In the genomic region with DNA sequence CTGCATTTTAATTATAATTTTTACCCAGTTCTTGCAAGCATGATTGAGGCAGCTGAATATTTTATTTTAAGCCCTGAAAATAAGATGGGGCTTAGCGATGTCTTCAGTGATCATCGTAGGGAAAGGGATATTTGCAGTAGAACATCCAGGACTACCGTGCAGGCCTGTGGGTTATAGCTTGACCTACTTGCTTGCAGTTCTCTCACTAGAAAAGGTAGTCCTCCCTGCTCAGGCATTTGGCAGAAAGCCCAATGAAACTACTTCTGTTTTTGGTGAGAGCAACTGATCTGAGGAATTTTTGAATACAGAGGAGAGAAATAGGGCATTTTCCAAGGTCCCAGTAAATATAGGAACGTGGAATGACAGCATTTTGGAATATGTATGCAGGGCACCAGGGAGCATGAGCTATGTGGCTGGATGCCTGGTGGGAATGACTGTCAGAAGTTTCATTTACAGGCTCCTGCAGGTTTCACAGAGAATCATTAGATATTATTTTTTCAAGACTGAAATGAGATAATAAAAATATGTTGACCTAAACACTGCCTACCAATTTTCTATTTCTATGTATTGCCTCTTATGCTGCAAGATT, we compare ENCODE assay signal across 25 cellular contexts.
DNase-seq lines count a peak whose midpoint lies in the region; ATAC-seq, FAIRE-seq and TF ChIP-seq lines count a peak whose summit lies in the region.
"Had no signal": no experiment of that assay in that cellular context is flagged by ENCODE, and none has a peak within 500 bp of the region (broad histone marks: within the 10 kb centered on the region; RNA-seq: fewer than 3 reads in every experiment).

No MANE protein-coding gene starts in this region.

- POLR2A ChIA-PET in Panc1 (lab: Charles Lee): no interaction called here
- POLR2A ChIA-PET in A673 (lab: Charles Lee; ENCODE audit: low non-redundant PET): no interaction called here

- H3K27ac ChIP-seq in Panc1 (ENCODE audit: low read length) (0 out of 2 replicates have a peak overlapping the region, but pooled peaks have one; percentile 20), pancreas (no peak overlapping the region), A673 (ENCODE audit: low read depth, low read length, poor library complexity, severe bottlenecking) (no peak overlapping the region)
- H3K27ac ChIP-seq: breast epithelium, esophagus squamous epithelium, gastrocnemius medialis, lower lobe of right lung, neural progenitor cell, prostate gland, skin epidermis had no signal

- in situ Hi-C loops in Panc1 (cut with HindIII; ENCODE audit: low pct_unique_long_range_greater_than_20kb, low sequenced_read_pairs): no loop called here

- peaks cover 2% of the 10 kb centered on the region; the same call in 1 of the 2 replicates for H3K4me1 ChIP-seq in Panc1 (ENCODE audit: control insufficient read depth, insufficient read depth, low read length)
- peaks cover 0 to 15% (median 11%) of the 10 kb centered on the region in 3 donors for H3K4me1 ChIP-seq in pancreas
- peaks cover 8% of the 10 kb centered on the region for H3K4me1 ChIP-seq in A673 (ENCODE audit: insufficient read depth, low read length, poor library complexity, severe bottlenecking)
- H3K4me1 ChIP-seq: breast epithelium, esophagus squamous epithelium, lower lobe of right lung, neural progenitor cell, prostate gland had no signal

- TF ChIP-seq CTCF in Panc1 (IDR thresholded peaks at IDR 0.05) (no peak), pancreas (IDR thresholded peaks at IDR 0.05) (no peak), A673 (conservative IDR thresholded peaks at IDR 0.05; ENCODE audit: low read depth, low read length) (no peak)

- CTCF ChIA-PET in Panc1 (lab: Charles Lee): no interaction called here
- CTCF ChIA-PET in A673 (lab: Charles Lee): no interaction called here

- peak; percentile 4 for DNase-seq in Ammon's horn (ENCODE audit: low spot score)
- no peak for DNase-seq in Panc1 (ENCODE audit: low read depth, low spot score)
- DNase-seq in cerebellum (ENCODE audit: low spot score): peak; percentile 1
- DNase-seq in pancreas: no peak
- no peak for DNase-seq in HuH-7.5 (ENCODE audit: low spot score)
- no peak for DNase-seq in A673 (ENCODE audit: low spot score)
- DNase-seq: activated CD4-positive, alpha-beta memory T cell treated with anti-CD3 and anti-CD28 coated beads, Interleukin-2, amount 10 ng/mL, durations not matched to agents 7 days and 5 days; activated effector memory CD4-positive, alpha-beta T cell treated with anti-CD3 and anti-CD28 coated beads, Interleukin-2, amount 50 U/mL, for 16 hours; activated naive CD8-positive, alpha-beta T cell treated with anti-CD3 and anti-CD28 coated beads, Interleukin-2, amount 50 U/mL, for 24 hours; cortex of kidney; esophagus squamous epithelium; gastrocnemius medialis; hippocampal formation; islet precursor cell; lower lobe of right lung; NCI-H1694 treated with DMSO at 0.1 percent for 48 hours; NCI-H526; T-helper 9 cell had no signal

- no peak for FAIRE-seq in pancreas (lab: Jason Lieb, UNC)
- FAIRE-seq: H1 had no signal

- H3K27me3 ChIP-seq in Panc1 (ENCODE audit: control insufficient read depth, insufficient read depth, low read length): no peaks in the 10 kb centered on the region
- H3K27me3 ChIP-seq in pancreas: no peaks in the 10 kb centered on the region
- H3K27me3 ChIP-seq in A673 (replicated peaks; ENCODE audit: insufficient read depth, low read depth, low read length, poor library complexity): no peaks in the 10 kb centered on the region
- H3K27me3 ChIP-seq: breast epithelium, esophagus squamous epithelium, gastrocnemius medialis, neural progenitor cell had no signal

- H3K36me3 ChIP-seq in Panc1 (ENCODE audit: control insufficient read depth, insufficient read depth, low read length): no peaks in the 10 kb centered on the region
- H3K36me3 ChIP-seq in pancreas: no peaks in the 10 kb centered on the region
- no peaks in the 10 kb centered on the region for H3K36me3 ChIP-seq in A673 (ENCODE audit: insufficient read depth, low read length, poor library complexity, severe bottlenecking)
- H3K36me3 ChIP-seq: breast epithelium, esophagus squamous epithelium, gastrocnemius medialis, lower lobe of right lung, neural progenitor cell, prostate gland had no signal

- no peak for ATAC-seq in Panc1
- peak; percentile 30 to 69 (median 60) for ATAC-seq in pancreas
- ATAC-seq in HG02970 (IDR thresholded peaks at IDR 0.05; ENCODE audit: low FRiP score, unreplicated experiment): no peak
- ATAC-seq in GM21737 (IDR thresholded peaks at IDR 0.05; ENCODE audit: unreplicated experiment): no peak
- ATAC-seq: activated naive CD8-positive, alpha-beta T cell treated with anti-CD3 and anti-CD28 coated beads, Interleukin-2, amount 50 U/mL, for 24 hours; gastrocnemius medialis had no signal

- 16 to 26% methylated on average over 4 of the region's 4 CpGs for WGBS in pancreas, 2 donors

- H3K4me3 ChIP-seq in Panc1 (ENCODE audit: low read depth in 2 of 2, low read length in 2 of 2): no peak overlapping the region
- H3K4me3 ChIP-seq in pancreas: no peak overlapping the region
- H3K4me3 ChIP-seq in A673 (ENCODE audit: low read depth, low read length, poor library complexity, severe bottlenecking): no peak overlapping the region
- H3K4me3 ChIP-seq: breast epithelium, esophagus squamous epithelium, gastrocnemius medialis, lower lobe of right lung, neural progenitor cell, prostate gland, skin epidermis had no signal

- BruUV-seq in Panc1 (replicated peaks; lab: Mats Ljungman, UMichigan) (no TSS peak), A673 (replicated peaks; lab: Mats Ljungman, UMichigan) (no TSS peak)

- intact Hi-C loops in Panc1 (cut with micrococcal nuclease; ENCODE audit: unreplicated experiment) (no loop called here), pancreas (cut with DNase I) (no loop called here), A673 (cut with micrococcal nuclease; ENCODE audit: unreplicated experiment) (no loop called here)

- H3K9me3 ChIP-seq in Panc1 (ENCODE audit: control insufficient read depth, insufficient read depth, low read depth, low read length) (no peaks in the 10 kb centered on the region), pancreas (no peaks in the 10 kb centered on the region), A673 (ENCODE audit: low read depth, low read length, poor library complexity, severe bottlenecking) (no peaks in the 10 kb centered on the region)
- H3K9me3 ChIP-seq: breast epithelium, esophagus squamous epithelium, gastrocnemius medialis, lower lobe of right lung, prostate gland had no signal

Comparison
In these comparisons a context has a peak if more than half of its experiments do, and no peak if none do; other contexts are left out.
1. DNase-seq: peak in Ammon's horn (single experiment) and cerebellum (single experiment); none in Panc1 (single experiment), pancreas (0 of 6), HuH-7.5 (single experiment) and A673 (single experiment).
2. ATAC-seq: peak in pancreas (4 of 4); none in Panc1 (single experiment), HG02970 (single experiment) and GM21737 (single experiment).